ENCODE assay signal across 21 cellular contexts in the genomic region with DNA sequence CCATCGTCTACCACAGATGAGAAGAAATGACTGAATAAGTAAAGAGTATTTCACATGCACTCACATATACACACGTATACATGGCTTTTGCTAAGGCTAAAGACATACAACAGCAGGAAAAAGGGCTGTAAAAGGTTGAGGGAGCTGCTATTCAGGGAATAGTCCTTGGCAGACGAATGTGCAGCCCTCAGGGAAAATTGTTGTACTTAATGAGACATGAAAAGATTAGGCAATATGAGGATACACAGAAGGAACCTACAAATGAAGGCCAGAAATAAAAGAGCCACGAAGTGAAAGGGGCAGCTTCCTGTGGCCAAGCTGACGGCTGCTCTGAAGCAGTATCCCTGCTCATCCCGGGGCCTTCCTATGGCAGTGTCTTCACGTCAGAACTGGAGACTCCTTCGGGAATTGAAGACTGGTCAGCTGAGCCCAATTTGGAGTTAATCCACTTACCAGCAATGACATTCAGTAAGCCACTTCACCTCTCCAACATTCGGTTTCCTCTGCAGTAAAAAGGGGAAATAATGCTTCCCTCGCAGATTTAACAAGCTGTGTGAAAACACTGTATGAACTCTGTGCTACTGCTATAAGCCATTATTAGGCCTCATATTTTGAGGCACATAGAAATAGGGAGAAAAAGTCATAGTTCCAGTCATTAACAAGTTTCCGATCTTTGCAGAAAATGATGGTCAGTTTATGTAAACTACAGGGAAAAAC.
A peak's percentile ranks its signal among the peaks of the same experiment; 100 is the strongest.
DNase-seq lines count a peak whose midpoint lies in the region; ATAC-seq, FAIRE-seq and TF ChIP-seq lines count a peak whose summit lies in the region.
"Had no signal": no experiment of that assay in that cellular context is flagged by ENCODE, and none has a peak within 500 bp of the region (broad histone marks: within the 10 kb centered on the region; RNA-seq: fewer than 3 reads in every experiment).

No MANE protein-coding gene starts in this region.

- TF ChIP-seq POLR2A in NB4 (IDR thresholded peaks at IDR 0.05; ENCODE audit: extremely low read depth, insufficient read length) (no peak), body of pancreas (IDR thresholded peaks at IDR 0.05) (no peak), HepG2 (IDR thresholded peaks at IDR 0.05; ENCODE audit: insufficient read depth in 1 of 2, low read depth in 2 of 2, low read length in 2 of 2) (no peak)

- no peak overlapping the region for H2AFZ ChIP-seq in HepG2 (ENCODE audit: low read length)
- H2AFZ ChIP-seq: PC-9 had no signal

- no peak overlapping the region for H3K27ac ChIP-seq in body of pancreas
- no peak overlapping the region for H3K27ac ChIP-seq in HepG2 (ENCODE audit: extremely low read length, insufficient read depth, low read length)
- H3K27ac ChIP-seq: A549, gastroesophageal sphincter, left lung, PC-9, psoas muscle had no signal

- no peaks in the 10 kb centered on the region for H3K79me2 ChIP-seq in HepG2 (ENCODE audit: insufficient read depth, low read length)

- TF ChIP-seq RAD21 in HepG2 (CRISPR knock-in tag; IDR thresholded peaks at IDR 0.05) = no peak

- intact Hi-C loops in body of pancreas (cut with DNase I) (no loop called here), HepG2 (cut with micrococcal nuclease; ENCODE audit: unreplicated experiment) (no loop called here)

- DNase-seq in SIG-M5 treated with dmso at 0.1 percent for 504 hours (lab: John Stamatoyannopoulos, UW; ENCODE audit: unreplicated experiment) = peak; percentile 37
- no peak for DNase-seq in SIG-M5 (lab: John Stamatoyannopoulos, UW)
- DNase-seq in NB4 (ENCODE audit: low read depth) = peak; percentile 48
- peak in 1 of 4 donors; percentile 19 for DNase-seq in body of pancreas
- DNase-seq in renal cortical epithelial cell (ENCODE audit: low read depth) = peak; percentile 87
- DNase-seq in DMS53 (lab: John Stamatoyannopoulos, UW) = no peak
- no peak for DNase-seq in NCI-H1105 (lab: John Stamatoyannopoulos, UW)
- no peak for DNase-seq in HepG2 (ENCODE audit: low spot score)
- DNase-seq: CD8-positive, alpha-beta memory T cell; left lung; NCI-H1436; PC-9; psoas muscle; stimulated activated CD4-positive, alpha-beta T cell treated with anti-CD3 and anti-CD28 coated beads, Interleukin-12 subunit alpha, Interleukin-12 subunit beta, amount 100 ng/mL, for 4 hours; stimulated activated naive CD8-positive, alpha-beta T cell treated with anti-CD3 and anti-CD28 coated beads, Interleukin-15, amount 100 ng/mL, for 72 hours; T-cell had no signal

- in situ Hi-C loops in HepG2 (cut with HindIII; ENCODE audit: extremely low pct_ligation_motif_present, low pct_unique_long_range_greater_than_20kb) = no loop called here

- H3K36me3 ChIP-seq in body of pancreas (replicated peaks in 1 of 2; ENCODE audit: insufficient read depth in 1 of 2, low read depth in 2 of 2) (no peaks in the 10 kb centered on the region), HepG2 (replicated peaks in 1 of 2; ENCODE audit: control insufficient read depth in 1 of 2, insufficient read depth in 2 of 2, low read length in 2 of 2) (peaks cover 8 to 27% of the 10 kb centered on the region in 2 experiments)
- H3K36me3 ChIP-seq: left lung had no signal

- POLR2A ChIA-PET in HepG2 (lab: Yijun Ruan, JAX) = no interaction called here

- H3K27me3 ChIP-seq in body of pancreas (no peaks in the 10 kb centered on the region), HepG2 (ENCODE audit: control insufficient read depth in 1 of 2, insufficient read depth in 2 of 2, low read length in 2 of 2) (no peaks in the 10 kb centered on the region)
- H3K27me3 ChIP-seq: gastroesophageal sphincter, left lung had no signal

- H3K4me3 ChIP-seq in NB4 (ENCODE audit: low read depth, low read length) (no peak overlapping the region), body of pancreas (no peak overlapping the region), HepG2 (replicated peaks in 1 of 3; ENCODE audit: insufficient read depth in 1 of 3, low read depth in 2 of 3, low read length in 3 of 3) (no peak overlapping the region)
- H3K4me3 ChIP-seq: A549, gastroesophageal sphincter, GM12878, left lung, PC-9, psoas muscle had no signal

- no peak overlapping the region for H3K9ac ChIP-seq in HepG2 (ENCODE audit: insufficient read depth, low read depth, low read length)

- TF ChIP-seq CTCF in NB4 (IDR thresholded peaks at IDR 0.05; ENCODE audit: low read depth, low read length) = no peak
- no peak for TF ChIP-seq CTCF in body of pancreas (IDR thresholded peaks at IDR 0.05)
- no peak for TF ChIP-seq CTCF in HepG2 (CRISPR knock-in tag; IDR thresholded peaks at IDR 0.05)

- no peak for TF ChIP-seq EP300 in HepG2 (IDR thresholded peaks at IDR 0.05; ENCODE audit: low read depth in 2 of 2, low read length in 2 of 2)
- TF ChIP-seq EP300 in HepG2 (CRISPR knock-in tag; IDR thresholded peaks at IDR 0.05; ENCODE audit: borderline replicate concordance) = no peak

- H4K20me1 ChIP-seq in HepG2 (ENCODE audit: insufficient read depth, low read length) = no peaks in the 10 kb centered on the region

- no peak overlapping the region for H3K4me2 ChIP-seq in HepG2 (ENCODE audit: low read depth, low read length)
- H3K4me2 ChIP-seq: A549, PC-9 had no signal

- ATAC-seq in body of pancreas (peak; percentile 42), HepG2 (no peak)
- ATAC-seq: A549; activated T-helper 17 cell treated with anti-CD3 and anti-CD28 coated beads, Interleukin-2, amount 50 U/mL, for 72 hours; gastroesophageal sphincter; GM12878; left lung; psoas muscle; stimulated activated naive CD8-positive, alpha-beta T cell treated with anti-CD3 and anti-CD28 coated beads, Interleukin-15, amount 100 ng/mL, for 72 hours; T-cell; WTC11 had no signal

- WGBS in body of pancreas, 2 donors = 80 to 86% methylated on average over 11 of the region's 11 CpGs
- 96% methylated on average over 11 of the region's 11 CpGs for WGBS in HepG2 (ENCODE audit: low lambda C conversion rate)

- no peak for FAIRE-seq in HepG2 (lab: Jason Lieb, UNC)
- FAIRE-seq: A549, GM12878 had no signal

- no TSS peak for BruUV-seq in HepG2 (replicated peaks; lab: Mats Ljungman, UMichigan)

- CTCF ChIA-PET in HepG2 (lab: Yijun Ruan, JAX; ENCODE audit: low intra/inter-chr PET ratio, low total read pairs) = no interaction called here

- H3K4me1 ChIP-seq in body of pancreas (peaks cover 4% of the 10 kb centered on the region), HepG2 (ENCODE audit: insufficient read depth, low read length) (peaks cover 13% of the 10 kb centered on the region)
- H3K4me1 ChIP-seq: A549, left lung, psoas muscle had no signal

- H3K9me3 ChIP-seq in body of pancreas = no peaks in the 10 kb centered on the region
- no peaks in the 10 kb centered on the region for H3K9me3 ChIP-seq in HepG2 (ENCODE audit: low read length)
- H3K9me3 ChIP-seq: A549, gastroesophageal sphincter, left lung, psoas muscle had no signal

TF ChIP-seq in HepG2, 621 proteins besides CTCF, POLR2A, EP300 and RAD21:
- TF ChIP-seq ZNF83 (CRISPR knock-in tag; IDR thresholded peaks at IDR 0.05; ENCODE audit: borderline replicate concordance) = no peak
- TF ChIP-seq ZNF572 (CRISPR knock-in tag; IDR thresholded peaks at IDR 0.05) = no peak

Comparison
In these comparisons a context has a peak if more than half of its experiments do, and no peak if none do; other contexts are left out.
1. DNase-seq: peak in SIG-M5 treated with dmso at 0.1 percent for 504 hours (single experiment), NB4 (single experiment) and renal cortical epithelial cell (single experiment); none in SIG-M5 (single experiment), DMS53 (single experiment), NCI-H1105 (single experiment) and HepG2 (single experiment).